ENCODE assay signal across 8 cellular contexts in the genomic region with DNA sequence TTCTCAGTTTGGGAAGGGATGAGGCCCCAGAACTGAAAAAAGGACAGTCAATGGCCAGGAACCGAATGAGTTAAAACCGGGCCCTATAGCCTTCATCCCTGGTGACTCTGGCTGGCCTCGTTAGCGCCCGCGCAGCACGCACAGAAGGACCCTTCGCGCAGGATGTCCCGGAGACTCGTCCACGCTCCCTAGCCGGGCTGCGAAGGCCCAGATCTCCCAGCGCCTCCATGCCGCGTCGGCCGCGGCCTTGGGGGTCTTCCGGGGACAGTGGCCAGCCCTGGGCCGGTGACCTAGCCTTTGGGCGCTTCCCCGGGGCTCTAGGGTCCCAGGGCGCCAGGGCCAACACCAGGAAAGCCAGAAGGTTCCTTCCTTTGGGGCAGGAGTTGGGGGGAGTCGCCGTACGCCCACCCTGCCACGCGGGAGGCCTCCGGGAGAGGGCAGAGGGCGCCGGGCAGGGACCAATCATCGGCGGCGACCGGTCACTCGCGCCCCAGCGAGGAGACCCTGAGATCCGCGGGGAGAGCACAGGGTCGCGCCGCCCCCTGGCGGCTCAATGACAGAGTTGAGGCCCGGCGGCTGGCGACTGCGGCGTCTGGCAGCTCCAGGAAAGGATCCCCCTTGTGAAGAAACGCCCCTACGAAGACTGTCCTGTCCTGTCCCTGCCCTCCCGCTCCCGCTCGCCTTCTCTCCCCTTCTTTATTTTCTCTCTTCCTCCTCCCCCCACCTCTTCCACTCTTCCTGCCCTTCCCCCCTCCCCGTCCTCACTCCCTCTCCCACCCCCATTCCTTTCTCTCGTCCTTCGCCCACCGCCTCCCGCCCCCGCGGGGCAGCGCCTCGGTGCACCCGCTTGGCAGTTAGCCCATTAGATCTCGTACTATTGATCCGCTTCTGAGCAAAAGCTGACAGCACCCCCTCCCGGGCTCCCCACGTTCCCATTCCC.
DNase-seq lines count a peak whose midpoint lies in the region; ATAC-seq and TF ChIP-seq lines count a peak whose summit lies in the region.

No MANE protein-coding gene starts in this region.

- no peaks in the 10 kb centered on the region for H3K27me3 ChIP-seq in body of pancreas

- TF ChIP-seq CTCF in body of pancreas (IDR thresholded peaks at IDR 0.05) = peak; percentile 41 to 61 (median 44)

- H3K4me3 Mint-ChIP-seq in immature natural killer cell = peak overlapping the region; percentile 65 to 83 (median 74)

- intact Hi-C loops in body of pancreas (cut with DNase I) = no loop called here

- no peak for TF ChIP-seq POLR2A in body of pancreas (IDR thresholded peaks at IDR 0.05)

- H3K4me1 ChIP-seq in body of pancreas = peaks cover 18% of the 10 kb centered on the region

- peaks cover 15 to 46% (median 19%) of the 10 kb centered on the region in 3 donors for H3K27me3 Mint-ChIP-seq in immature natural killer cell (ENCODE audit: low read depth in 3 of 3)

- peaks cover 0 to 5% of the 10 kb centered on the region in 2 donors for H3K4me1 Mint-ChIP-seq in immature natural killer cell

- H3K36me3 Mint-ChIP-seq in immature natural killer cell = no peaks in the 10 kb centered on the region

- H3K36me3 ChIP-seq in body of pancreas (replicated peaks in 1 of 2; ENCODE audit: insufficient read depth in 1 of 2, low read depth in 2 of 2) = no peaks in the 10 kb centered on the region

- peak overlapping the region in 1 of 6 donors; percentile 12 for H3K27ac Mint-ChIP-seq in immature natural killer cell

- DNase-seq in ELF-1 (ENCODE audit: low read depth, low spot score) (peak; percentile 88), NCI-H128 (lab: John Stamatoyannopoulos, UW; ENCODE audit: unreplicated experiment) (peak; percentile 68), T-helper 9 cell (peak; percentile 28), body of pancreas (peak; percentile 49 to 69 (median 54)), immature natural killer cell (peak in 1 of 3 donors; percentile 7)
- DNase-seq in stimulated activated CD4-positive, alpha-beta T cell treated with anti-CD3 and anti-CD28 coated beads, Interleukin-2, amount 100 ng/mL, for 24 hours = peak; percentile 52 to 71

- WGBS in body of pancreas, 2 donors = 2 to 3% methylated on average over 44 to 61 of the region's 70 CpGs

- no peak overlapping the region for H3K27ac ChIP-seq in body of pancreas

- no peaks in the 10 kb centered on the region for H3K9me3 ChIP-seq in body of pancreas

- peak overlapping the region; percentile 36 to 54 for H3K4me3 ChIP-seq in body of pancreas

- H3K9me3 Mint-ChIP-seq in immature natural killer cell = peaks cover 0 to 2% (median 0%) of the 10 kb centered on the region in 6 donors

- peak; percentile 44 for ATAC-seq in body of pancreas
- ATAC-seq in HG03432 (IDR thresholded peaks at IDR 0.05; ENCODE audit: unreplicated experiment) = no peak
- ATAC-seq in HG02938 (IDR thresholded peaks at IDR 0.05; ENCODE audit: unreplicated experiment) = no peak
